1 cellular context compared by ENCODE assay signal in the genomic region with DNA sequence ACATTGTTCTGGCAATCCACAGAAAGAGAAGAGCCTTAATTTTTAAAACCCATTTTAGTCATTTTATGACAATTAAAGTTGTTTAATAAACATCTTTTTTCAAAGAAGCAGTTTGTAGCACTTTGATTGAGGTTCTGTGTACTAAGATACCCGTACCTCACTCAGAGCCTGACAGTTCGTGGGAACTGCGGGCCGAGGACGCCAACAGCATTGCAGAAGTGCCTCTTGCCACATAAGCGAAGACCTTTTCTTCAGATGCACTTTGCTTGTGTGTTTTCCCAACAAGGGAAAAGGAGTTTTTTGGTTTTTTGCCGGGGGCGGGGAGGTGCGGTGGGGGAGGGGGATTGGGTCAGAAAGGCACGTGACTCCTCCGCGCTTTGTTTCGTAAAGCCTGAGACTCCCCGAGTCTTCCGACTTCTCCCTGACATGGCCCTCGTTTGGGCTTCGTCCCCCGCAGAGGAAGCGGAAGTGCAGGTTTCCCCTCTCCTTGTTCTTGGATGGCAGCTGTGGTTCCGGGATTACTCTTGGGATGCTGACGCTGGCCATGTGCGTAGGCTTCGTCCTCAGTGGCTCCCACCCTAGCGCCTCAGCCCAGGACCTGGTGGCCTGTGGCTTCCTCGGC.
TF ChIP-seq lines count a peak whose summit lies in the region.

No MANE protein-coding gene starts in this region.

TF ChIP-seq in GM23338, 12 proteins besides CTCF, POLR2A, EP300 and RAD21 (continued from another document):
- TF ChIP-seq NANOG (IDR thresholded peaks at IDR 0.05; ENCODE audit: borderline replicate concordance) (no peak), EZH2 (IDR thresholded peaks at IDR 0.05; ENCODE audit: low read depth, unreplicated experiment) (no peak), STAT1 (IDR thresholded peaks at IDR 0.05; ENCODE audit: unreplicated experiment) (no peak), POLR2AphosphoS5 (IDR thresholded peaks at IDR 0.05; ENCODE audit: low read depth) (no peak)
- TF ChIP-seq, protein P1, sequence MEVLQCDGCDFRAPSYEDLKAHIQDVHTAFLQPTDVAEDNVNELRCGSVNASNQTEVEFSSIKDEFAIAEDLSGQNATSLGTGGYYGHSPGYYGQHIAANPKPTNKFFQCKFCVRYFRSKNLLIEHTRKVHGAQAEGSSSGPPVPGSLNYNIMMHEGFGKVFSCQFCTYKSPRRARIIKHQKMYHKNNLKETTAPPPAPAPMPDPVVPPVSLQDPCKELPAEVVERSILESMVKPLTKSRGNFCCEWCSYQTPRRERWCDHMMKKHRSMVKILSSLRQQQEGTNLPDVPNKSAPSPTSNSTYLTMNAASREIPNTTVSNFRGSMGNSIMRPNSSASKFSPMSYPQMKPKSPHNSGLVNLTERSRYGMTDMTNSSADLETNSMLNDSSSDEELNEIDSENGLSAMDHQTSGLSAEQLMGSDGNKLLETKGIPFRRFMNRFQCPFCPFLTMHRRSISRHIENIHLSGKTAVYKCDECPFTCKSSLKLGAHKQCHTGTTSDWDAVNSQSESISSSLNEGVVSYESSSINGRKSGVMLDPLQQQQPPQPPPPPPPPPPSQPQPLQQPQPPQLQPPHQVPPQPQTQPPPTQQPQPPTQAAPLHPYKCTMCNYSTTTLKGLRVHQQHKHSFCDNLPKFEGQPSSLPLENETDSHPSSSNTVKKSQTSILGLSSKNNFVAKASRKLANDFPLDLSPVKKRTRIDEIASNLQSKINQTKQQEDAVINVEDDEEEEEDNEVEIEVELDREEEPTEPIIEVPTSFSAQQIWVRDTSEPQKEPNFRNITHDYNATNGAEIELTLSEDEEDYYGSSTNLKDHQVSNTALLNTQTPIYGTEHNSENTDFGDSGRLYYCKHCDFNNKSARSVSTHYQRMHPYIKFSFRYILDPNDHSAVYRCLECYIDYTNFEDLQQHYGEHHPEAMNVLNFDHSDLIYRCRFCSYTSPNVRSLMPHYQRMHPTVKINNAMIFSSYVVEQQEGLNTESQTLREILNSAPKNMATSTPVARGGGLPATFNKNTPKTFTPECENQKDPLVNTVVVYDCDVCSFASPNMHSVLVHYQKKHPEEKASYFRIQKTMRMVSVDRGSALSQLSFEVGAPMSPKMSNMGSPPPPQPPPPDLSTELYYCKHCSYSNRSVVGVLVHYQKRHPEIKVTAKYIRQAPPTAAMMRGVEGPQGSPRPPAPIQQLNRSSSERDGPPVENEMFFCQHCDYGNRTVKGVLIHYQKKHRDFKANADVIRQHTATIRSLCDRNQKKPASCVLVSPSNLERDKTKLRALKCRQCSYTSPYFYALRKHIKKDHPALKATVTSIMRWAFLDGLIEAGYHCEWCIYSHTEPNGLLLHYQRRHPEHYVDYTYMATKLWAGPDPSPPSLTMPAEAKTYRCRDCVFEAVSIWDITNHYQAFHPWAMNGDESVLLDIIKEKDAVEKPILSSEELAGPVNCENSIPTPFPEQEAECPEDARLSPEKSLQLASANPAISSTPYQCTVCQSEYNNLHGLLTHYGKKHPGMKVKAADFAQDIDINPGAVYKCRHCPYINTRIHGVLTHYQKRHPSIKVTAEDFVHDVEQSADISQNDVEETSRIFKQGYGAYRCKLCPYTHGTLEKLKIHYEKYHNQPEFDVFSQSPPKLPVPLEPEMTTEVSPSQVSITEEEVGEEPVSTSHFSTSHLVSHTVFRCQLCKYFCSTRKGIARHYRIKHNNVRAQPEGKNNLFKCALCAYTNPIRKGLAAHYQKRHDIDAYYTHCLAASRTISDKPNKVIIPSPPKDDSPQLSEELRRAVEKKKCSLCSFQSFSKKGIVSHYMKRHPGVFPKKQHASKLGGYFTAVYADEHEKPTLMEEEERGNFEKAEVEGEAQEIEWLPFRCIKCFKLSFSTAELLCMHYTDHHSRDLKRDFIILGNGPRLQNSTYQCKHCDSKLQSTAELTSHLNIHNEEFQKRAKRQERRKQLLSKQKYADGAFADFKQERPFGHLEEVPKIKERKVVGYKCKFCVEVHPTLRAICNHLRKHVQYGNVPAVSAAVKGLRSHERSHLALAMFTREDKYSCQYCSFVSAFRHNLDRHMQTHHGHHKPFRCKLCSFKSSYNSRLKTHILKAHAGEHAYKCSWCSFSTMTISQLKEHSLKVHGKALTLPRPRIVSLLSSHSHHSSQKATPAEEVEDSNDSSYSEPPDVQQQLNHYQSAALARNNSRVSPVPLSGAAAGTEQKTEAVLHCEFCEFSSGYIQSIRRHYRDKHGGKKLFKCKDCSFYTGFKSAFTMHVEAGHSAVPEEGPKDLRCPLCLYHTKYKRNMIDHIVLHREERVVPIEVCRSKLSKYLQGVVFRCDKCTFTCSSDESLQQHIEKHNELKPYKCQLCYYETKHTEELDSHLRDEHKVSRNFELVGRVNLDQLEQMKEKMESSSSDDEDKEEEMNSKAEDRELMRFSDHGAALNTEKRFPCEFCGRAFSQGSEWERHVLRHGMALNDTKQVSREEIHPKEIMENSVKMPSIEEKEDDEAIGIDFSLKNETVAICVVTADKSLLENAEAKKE (CRISPR knock-in tag; IDR thresholded peaks at IDR 0.05) = no peak
